20 cellular contexts compared by ENCODE assay signal in the genomic region with DNA sequence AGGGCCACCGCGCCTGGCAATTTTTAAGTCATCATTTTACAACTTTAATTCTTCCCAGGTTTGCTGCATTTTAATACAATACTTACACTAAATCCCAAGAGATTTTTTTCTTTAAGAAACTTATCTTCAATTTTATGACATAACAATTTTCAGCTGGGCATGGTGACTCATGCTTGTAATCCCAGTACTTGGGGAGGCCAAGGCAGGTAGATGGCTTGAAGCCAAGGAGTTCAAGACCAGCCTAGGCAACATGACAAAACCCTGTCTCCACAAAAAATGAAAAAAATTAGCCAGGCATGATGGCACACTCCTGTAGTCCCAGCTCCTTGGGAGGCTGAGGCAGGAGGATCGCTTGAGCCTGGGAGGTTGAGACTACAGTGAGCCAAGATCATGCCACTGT. TPM values are rescaled to one million over a fixed set of nuclear protein-coding genes. Genes with fewer than 3 reads are reported as not detected.
"Had no signal": no experiment of that assay in that cellular context is flagged by ENCODE, and none has a peak within 500 bp of the region (broad histone marks: within the 10 kb centered on the region; RNA-seq: fewer than 3 reads in every experiment).

No MANE protein-coding gene starts in this region.

- ATAC-seq: activated T-helper 17 cell treated with anti-CD3 and anti-CD28 coated beads, Interleukin-2, amount 50 U/mL, for 72 hours; left lobe of liver; mucosa of descending colon; naive thymus-derived CD4-positive, alpha-beta T cell; pancreas; stimulated activated memory B cell treated with anti-CD40 and anti-IgM and Interleukin-4, amounts not matched to agents 10 μg/mL and 1 μg/mL and 100 μg/mL, for 72 hours had no signal

- FAIRE-seq: pancreas had no signal

- H3K4me3 ChIP-seq: cardiac muscle cell, dorsolateral prefrontal cortex, heart right ventricle, mucosa of descending colon, pancreas had no signal

- H3K9me3 ChIP-seq: heart right ventricle, mucosa of descending colon, pancreas had no signal

- H3K4me1 ChIP-seq: pancreas had no signal

- H3K27ac ChIP-seq: dorsolateral prefrontal cortex, heart right ventricle, pancreas, VCaP had no signal

- DNase-seq: activated CD4-positive, alpha-beta T cell treated with anti-CD3 and anti-CD28 coated beads, Interleukin-2, amount 50 U/mL, for 48 hours; activated naive CD4-positive, alpha-beta T cell treated with Interleukin-2 at 50 U/mL for 16 hours; aorta; dorsolateral prefrontal cortex; endodermal cell; foreskin melanocyte; heart right ventricle; mucosa of descending colon; naive thymus-derived CD4-positive, alpha-beta T cell; pancreas; stimulated activated CD4-positive, alpha-beta T cell treated with anti-CD3 and anti-CD28 coated beads, Interleukin-2, amount 100 ng/mL, for 48 hours; T-helper 1 cell had no signal

- H3K27me3 ChIP-seq: cardiac muscle cell, dorsolateral prefrontal cortex, heart right ventricle, pancreas had no signal

RNA-seq across cellular contexts. Expression of a gene that starts 38.8 kb away (rescaled TPM):
- total RNA-seq: activated T-helper 17 cell treated with anti-CD3 and anti-CD28 coated beads, Interleukin-2, amount 50 U/mL, for 72 hours; aorta; cardiac muscle cell; dorsolateral prefrontal cortex; endodermal cell; heart right ventricle; left lobe of liver; mucosa of descending colon; naive thymus-derived CD4-positive, alpha-beta T cell; pancreas; ureter had no signal
- polyA plus RNA-seq: aorta; cardiac muscle cell; esophagus; heart right ventricle; naive thymus-derived CD4-positive, alpha-beta T cell; pancreas; thymus had no signal
